ENCODE assay signal across 8 cellular contexts in the genomic region with DNA sequence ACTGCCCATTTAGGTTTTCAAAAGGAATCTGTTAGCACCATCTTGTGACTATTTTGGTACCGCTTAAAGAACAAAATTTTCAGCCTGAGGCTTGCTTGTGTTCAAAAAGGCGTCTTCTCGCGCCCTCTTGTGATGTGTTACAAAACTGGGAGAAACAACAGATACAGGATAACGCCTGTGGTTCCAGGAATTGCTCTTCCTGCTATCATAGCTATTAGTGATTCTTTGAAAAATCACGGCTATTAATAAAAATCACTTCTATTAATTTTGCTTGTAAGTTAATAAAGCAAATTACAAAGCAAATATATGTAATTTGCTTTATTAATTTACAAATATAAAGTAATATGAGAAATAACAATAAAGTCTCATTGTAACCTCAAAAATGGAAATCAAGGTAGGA.
DNase-seq lines count a peak whose midpoint lies in the region; ATAC-seq and TF ChIP-seq lines count a peak whose summit lies in the region.

No MANE protein-coding gene starts in this region.

- DNase-seq in COLO829 (ENCODE audit: low spot score) (peak; percentile 39), NCI-H1417 (lab: John Stamatoyannopoulos, UW) (peak; percentile 20 to 96 (median 74)), SW480 (ENCODE audit: low spot score) (peak; percentile 85), fibroblast of mammary gland (ENCODE audit: low read depth) (peak; percentile 95), nephron progenitor cell (peak; percentile 59)

- H3K4me3 Mint-ChIP-seq in nephron progenitor cell, result no peak overlapping the region

- H3K27me3 Mint-ChIP-seq in nephron progenitor cell (ENCODE audit: low read depth, poor library complexity), result peaks cover 9% of the 10 kb centered on the region

- no peak overlapping the region for H3K4me3 ChIP-seq in fibroblast of mammary gland (ENCODE audit: control insufficient read depth, low read depth, low read length)

- no peaks in the 10 kb centered on the region for H3K36me3 Mint-ChIP-seq in nephron progenitor cell (ENCODE audit: low read depth)

- ATAC-seq in GM19035 (IDR thresholded peaks at IDR 0.05; ENCODE audit: unreplicated experiment) (peak; percentile 44), GM21825 (IDR thresholded peaks at IDR 0.05; ENCODE audit: unreplicated experiment) (no peak), HG03095 (IDR thresholded peaks at IDR 0.05; ENCODE audit: unreplicated experiment) (no peak)

- H3K4me1 Mint-ChIP-seq in nephron progenitor cell, result peaks cover 10% of the 10 kb centered on the region

- TF ChIP-seq CTCF in fibroblast of mammary gland (conservative IDR thresholded peaks at IDR 0.05; ENCODE audit: control insufficient read depth, insufficient read depth, low read depth, low read length) (peak; percentile 97), nephron progenitor cell (IDR thresholded peaks at IDR 0.05) (peak; percentile 75)

- no peaks in the 10 kb centered on the region for H3K9me3 Mint-ChIP-seq in nephron progenitor cell

- no peak overlapping the region for H3K27ac Mint-ChIP-seq in nephron progenitor cell

Comparison
In these comparisons a context has a peak if more than half of its experiments do, and no peak if none do; other contexts are left out.
1. DNase-seq: peak in every context shown above with its lines; median percentile 95 in fibroblast of mammary gland; 85 in SW480; 74 in NCI-H1417; 59 in nephron progenitor cell; 39 in COLO829.